In genomic region chr3:29156071-29156715, GRCh38 we compare ENCODE assay signal across 13 cellular contexts.
A peak's percentile ranks its signal among the peaks of the same experiment; 100 is the strongest.
DNase-seq lines count a peak whose midpoint lies in the region; TF ChIP-seq lines count a peak whose summit lies in the region.
"Had no signal": no experiment of that assay in that cellular context is flagged by ENCODE, and none has a peak within 500 bp of the region (broad histone marks: within the 10 kb centered on the region; RNA-seq: fewer than 3 reads in every experiment).

No MANE protein-coding gene starts in this region.

- H3K27me3 ChIP-seq in A673 (replicated peaks; ENCODE audit: insufficient read depth, low read depth, low read length, poor library complexity), result no peaks in the 10 kb centered on the region
- H3K27me3 ChIP-seq: transverse colon had no signal

- peak; percentile 87 for DNase-seq in A673 (ENCODE audit: low spot score)
- peak; percentile 54 for DNase-seq in LHCN-M2 (ENCODE audit: low read depth)
- DNase-seq in OCI-LY7 (ENCODE audit: low spot score), result no peak
- DNase-seq in iPS-NIHi11 (ENCODE audit: low spot score), result peak; percentile 32
- DNase-seq in putamen (ENCODE audit: low spot score), result no peak
- no peak for DNase-seq in RPMI8226
- no peak for DNase-seq in 8988T
- no peak for DNase-seq in DMS114 treated with DMSO at 0.1 percent for 48 hours (lab: John Stamatoyannopoulos, UW; ENCODE audit: unreplicated experiment)
- DNase-seq: activated CD4-positive, alpha-beta T cell treated with anti-CD3 and anti-CD28 coated beads, Interleukin-2, amount 10 ng/mL, durations not matched to agents 7 days and 5 days; NCI-H1694 treated with DMSO at 0.1 percent for 48 hours; T-helper 2 cell; transverse colon had no signal

- CTCF ChIA-PET in A673 (lab: Charles Lee) (no interaction called here), OCI-LY7 (lab: Charles Lee; ENCODE audit: unreplicated experiment) (no interaction called here)

- H3K4me2 ChIP-seq in OCI-LY7 (ENCODE audit: low read length), result no peak overlapping the region

- H3K4me3 ChIP-seq in A673 (ENCODE audit: low read depth, low read length, poor library complexity, severe bottlenecking) (no peak overlapping the region), OCI-LY7 (ENCODE audit: low read depth, low read length, poor library complexity, severe bottlenecking) (no peak overlapping the region)
- H3K4me3 ChIP-seq: transverse colon had no signal

- no peaks in the 10 kb centered on the region for H4K20me1 ChIP-seq in OCI-LY7 (ENCODE audit: insufficient read depth, low read length)

- H3K27ac ChIP-seq in A673 (ENCODE audit: low read depth, low read length, poor library complexity, severe bottlenecking) (no peak overlapping the region), OCI-LY7 (ENCODE audit: low read depth, low read length, poor library complexity, severe bottlenecking) (no peak overlapping the region)
- H3K27ac ChIP-seq: parathyroid adenoma, transverse colon had no signal

- TF ChIP-seq CTCF in A673 (conservative IDR thresholded peaks at IDR 0.05; ENCODE audit: low read depth, low read length) (no peak), OCI-LY7 (conservative IDR thresholded peaks at IDR 0.05; ENCODE audit: low read length) (no peak)

- H2AFZ ChIP-seq in OCI-LY7 (ENCODE audit: low read length), result peak overlapping the region; percentile 51; the same call in 1 of the 2 replicates
- H2AFZ ChIP-seq: parathyroid adenoma had no signal

- no peaks in the 10 kb centered on the region for H3K79me2 ChIP-seq in OCI-LY7 (ENCODE audit: insufficient read depth, low read depth, low read length)
- H3K79me2 ChIP-seq: parathyroid adenoma had no signal

- no peaks in the 10 kb centered on the region for H3K9me3 ChIP-seq in A673 (ENCODE audit: low read depth, low read length, poor library complexity, severe bottlenecking)
- H3K9me3 ChIP-seq in OCI-LY7 (ENCODE audit: low read length), result no peaks in the 10 kb centered on the region
- H3K9me3 ChIP-seq: transverse colon had no signal

- POLR2A ChIA-PET in A673 (lab: Charles Lee; ENCODE audit: low non-redundant PET) (interaction anchor here (0.6 kb wide), 1 partner anchor 853 kb away, joined by 3 read pairs; no protein-coding TSS in a partner anchor), OCI-LY7 (lab: Charles Lee) (no interaction called here)

- H3K9me2 ChIP-seq in OCI-LY7 (ENCODE audit: insufficient read depth, low read length), result peaks cover 3% of the 10 kb centered on the region; the same call in 1 of the 2 replicates

- H3K4me1 ChIP-seq in A673 (ENCODE audit: insufficient read depth, low read length, poor library complexity, severe bottlenecking) (peaks cover 19% of the 10 kb centered on the region), OCI-LY7 (ENCODE audit: insufficient read depth, low read length, poor library complexity, severe bottlenecking) (no peaks in the 10 kb centered on the region)
- H3K4me1 ChIP-seq: parathyroid adenoma, transverse colon had no signal

- intact Hi-C loops in A673 (cut with micrococcal nuclease; ENCODE audit: unreplicated experiment) (no loop called here), OCI-LY7 (cut with micrococcal nuclease; ENCODE audit: unreplicated experiment) (no loop called here)

- no TSS peak for BruUV-seq in A673 (replicated peaks; lab: Mats Ljungman, UMichigan)
- no TSS peak for BruUV-seq in OCI-LY7 (replicated peaks; lab: Mats Ljungman, UMichigan)

- no peaks in the 10 kb centered on the region for H3K36me3 ChIP-seq in A673 (ENCODE audit: insufficient read depth, low read length, poor library complexity, severe bottlenecking)
- no peaks in the 10 kb centered on the region for H3K36me3 ChIP-seq in OCI-LY7 (ENCODE audit: insufficient read depth, low read length)
- H3K36me3 ChIP-seq: transverse colon had no signal

Comparison
In these comparisons a context has a peak if more than half of its experiments do, and no peak if none do; other contexts are left out.
1. DNase-seq: peak in A673 (single experiment), LHCN-M2 (single experiment) and iPS-NIHi11 (single experiment); none in OCI-LY7 (single experiment), putamen (single experiment), RPMI8226 (single experiment), 8988T (single experiment) and DMS114 treated with DMSO at 0.1 percent for 48 hours (single experiment).